8 cellular contexts compared by ENCODE assay signal in genomic region chr14:89429206-89430091, GRCh38. TPM values are rescaled to one million over a fixed set of nuclear protein-coding genes. Genes with fewer than 3 reads are reported as not detected.
DNase-seq lines count a peak whose midpoint lies in the region; ATAC-seq and TF ChIP-seq lines count a peak whose summit lies in the region.

No MANE protein-coding gene starts in this region.

- WGBS in tibial nerve, 2 donors, result 25 to 31% methylated on average over 14 of the region's 14 CpGs

- peak; percentile 54 for DNase-seq in SW480 (ENCODE audit: low spot score)
- DNase-seq in dorsolateral prefrontal cortex, result peak in 1 of 10 donors; percentile 55
- no peak for DNase-seq in tibial nerve (ENCODE audit: low spot score in 2 of 2)
- DNase-seq in HUDEP-2 (lab: John Stamatoyannopoulos, UW; ENCODE audit: unreplicated experiment in 76 of 76), result no peak

- no peak for TF ChIP-seq POLR2A in tibial nerve (IDR thresholded peaks at IDR 0.05)

- H3K4me3 ChIP-seq in BLaER1, result peak overlapping the region; percentile 59
- peak overlapping the region in 48 of 59 donors; percentile 1 to 54 (median 30) for H3K4me3 ChIP-seq in dorsolateral prefrontal cortex
- H3K4me3 ChIP-seq in muscle layer of duodenum (ENCODE audit: low read depth in 1 of 2, low read length in 2 of 2), result peak overlapping the region; percentile 34 to 57
- H3K4me3 ChIP-seq in tibial nerve, result peak overlapping the region in 3 of 4 donors; percentile 11 to 34 (median 13)

- H3K27ac ChIP-seq in BLaER1 (peak overlapping the region; percentile 89), KOPT-K1 (ENCODE audit: low read depth, low read length, poor library complexity, severe bottlenecking) (peak overlapping the region; percentile 98), dorsolateral prefrontal cortex (peak overlapping the region in 47 of 59 donors; percentile 1 to 80 (median 44)), muscle layer of duodenum (ENCODE audit: low read length) (peak overlapping the region; percentile 93), tibial nerve (peak overlapping the region; percentile 44 to 89 (median 78))

- no peak for TF ChIP-seq CTCF in dorsolateral prefrontal cortex (IDR thresholded peaks at IDR 0.05 in 54 of 56, conservative IDR thresholded peaks at IDR 0.05 in 2 of 56; ENCODE audit: low read depth in 1 of 56, partially characterized antibody in 56 of 56)
- TF ChIP-seq CTCF in tibial nerve (IDR thresholded peaks at IDR 0.05), result no peak

- peaks cover 5% of the 10 kb centered on the region; the same call in 1 of the 2 replicates for H3K36me3 ChIP-seq in BLaER1
- H3K36me3 ChIP-seq in KOPT-K1 (ENCODE audit: insufficient read depth, low read length), result no peaks in the 10 kb centered on the region
- no peaks in the 10 kb centered on the region for H3K36me3 ChIP-seq in muscle layer of duodenum (ENCODE audit: control insufficient read depth in 1 of 2, insufficient read depth in 2 of 2, low read length in 2 of 2)
- no peaks in the 10 kb centered on the region for H3K36me3 ChIP-seq in tibial nerve

- no peaks in the 10 kb centered on the region for H3K27me3 ChIP-seq in BLaER1
- no peaks in the 10 kb centered on the region for H3K27me3 ChIP-seq in dorsolateral prefrontal cortex
- H3K27me3 ChIP-seq in muscle layer of duodenum (ENCODE audit: low read depth, low read length), result no peaks in the 10 kb centered on the region
- H3K27me3 ChIP-seq in tibial nerve, result no peaks in the 10 kb centered on the region

- ATAC-seq in GM21526 (IDR thresholded peaks at IDR 0.05; ENCODE audit: low FRiP score, unreplicated experiment), result no peak

- H3K9me3 ChIP-seq in BLaER1, result no peaks in the 10 kb centered on the region
- no peaks in the 10 kb centered on the region for H3K9me3 ChIP-seq in KOPT-K1 (ENCODE audit: insufficient read depth, low read length, poor library complexity, severe bottlenecking)
- no peaks in the 10 kb centered on the region for H3K9me3 ChIP-seq in muscle layer of duodenum (ENCODE audit: control insufficient read depth in 1 of 2, low read length in 2 of 2)
- H3K9me3 ChIP-seq in tibial nerve, result no peaks in the 10 kb centered on the region

- H3K4me2 ChIP-seq in BLaER1, result peak overlapping the region; percentile 92

- TF ChIP-seq EP300 in tibial nerve (IDR thresholded peaks at IDR 0.05), result no peak

- intact Hi-C loops in dorsolateral prefrontal cortex (cut with DNase I), result no loop called here

- H4K20me1 ChIP-seq in BLaER1, result no peaks in the 10 kb centered on the region

- peak overlapping the region; percentile 78 for H3K9ac ChIP-seq in BLaER1

- H3K4me1 ChIP-seq in BLaER1 (peaks cover 94% of the 10 kb centered on the region), muscle layer of duodenum (ENCODE audit: control insufficient read depth in 1 of 2, insufficient read depth in 2 of 2, low read length in 2 of 2) (peaks cover 9 to 24% of the 10 kb centered on the region in 2 donors), tibial nerve (peaks cover 0 to 56% (median 48%) of the 10 kb centered on the region in 4 donors)

RNA-seq across cellular contexts. Expression of gene FOXN3, which starts 12.4 kb away (rescaled TPM):
- 100 to 1,000 TPM in 6 of 120 experiments, 10 to 100 TPM in 114; 44.6 to 136 (median 70.8) TPM for total RNA-seq in dorsolateral prefrontal cortex
- total RNA-seq in tibial nerve, result 100 to 1,000 TPM in 3 of 4 donors, 10 to 100 TPM in 1; 98.7 to 116 (median 103) TPM

Comparison
In these comparisons a context has a peak if more than half of its experiments do, and no peak if none do; other contexts are left out.
1. H3K27ac ChIP-seq: peak in every context shown above with its lines; median percentile 98 in KOPT-K1; 93 in muscle layer of duodenum; 89 in BLaER1; 78 in tibial nerve; 44 in dorsolateral prefrontal cortex.